Comparison of ENCODE assay signal across 22 cellular contexts in the genomic region with DNA sequence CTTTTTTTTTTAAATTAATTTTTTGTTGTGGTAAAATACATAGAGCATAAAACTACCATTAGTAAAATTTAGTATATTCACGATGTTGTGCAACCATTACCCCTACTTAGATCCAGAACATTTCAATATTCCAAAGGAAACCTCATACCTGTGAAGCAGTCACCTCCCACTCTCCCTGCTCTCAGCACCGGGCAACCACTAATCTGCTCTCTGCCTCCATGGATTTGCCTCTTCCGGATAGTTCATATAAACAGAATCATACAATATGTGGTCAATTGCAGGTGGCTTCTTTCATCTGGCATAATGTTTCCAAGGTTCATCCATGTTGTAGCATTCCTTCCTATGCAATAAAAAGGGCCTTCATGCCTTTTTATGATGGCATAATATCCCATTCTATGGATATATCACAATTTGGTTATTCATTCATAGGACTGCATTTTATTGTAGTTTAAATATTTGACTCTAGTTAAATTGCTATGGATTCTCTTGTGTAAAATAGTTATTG. TPM values are rescaled to one million over a fixed set of nuclear protein-coding genes. Genes with fewer than 3 reads are reported as not detected.
"Had no signal": no experiment of that assay in that cellular context is flagged by ENCODE, and none has a peak within 500 bp of the region (broad histone marks: within the 10 kb centered on the region; RNA-seq: fewer than 3 reads in every experiment).

No MANE protein-coding gene starts in this region.

- H3K4me3 ChIP-seq: gastrocnemius medialis, left lung, lower lobe of right lung, right lobe of liver, skin epidermis, upper lobe of right lung had no signal

- H3K9me3 ChIP-seq: gastrocnemius medialis, left lung, lower lobe of right lung, neutrophil, right lobe of liver, upper lobe of right lung had no signal

- H3K4me1 ChIP-seq: left lung, lower lobe of right lung, right lobe of liver, upper lobe of right lung had no signal

- H3K27ac ChIP-seq: epithelial cell of prostate, gastrocnemius medialis, left lung, lower lobe of right lung, neutrophil, right lobe of liver, upper lobe of right lung, WERI-Rb-1 had no signal

- ATAC-seq: activated CD4-positive, CD25-positive, alpha-beta regulatory T cell treated with anti-CD3 and anti-CD28 coated beads, Interleukin-2, amount 50 U/mL, for 24 hours; gastrocnemius medialis; lower lobe of right lung; right lobe of liver; stimulated activated effector memory CD8-positive, alpha-beta T cell treated with anti-CD3 and anti-CD28 coated beads, Interleukin-12 subunit alpha, Interleukin-12 subunit beta, amount 100 ng/mL, for 72 hours; upper lobe of right lung had no signal

- DNase-seq: activated CD4-positive, alpha-beta T cell treated with anti-CD3 and anti-CD28 coated beads for 48 hours; activated CD4-positive, alpha-beta T cell treated with anti-CD3 and anti-CD28 coated beads, Interleukin-2, amount 50 U/mL, for 48 hours; activated CD8-positive, alpha-beta memory T cell treated with anti-CD3 and anti-CD28 coated beads for 24 hours; activated effector memory CD4-positive, alpha-beta T cell treated with Interleukin-2 at 50 U/mL for 16 hours; activated naive CD4-positive, alpha-beta T cell treated with Interleukin-2 at 50 U/mL for 16 hours; effector CD4-positive, alpha-beta T cell; gastrocnemius medialis; glutamatergic neuron; left lung; lower lobe of right lung; mesenchymal stem cell; right lobe of liver; stimulated activated CD4-positive, alpha-beta T cell treated with anti-CD3 and anti-CD28 coated beads, Interleukin-4, amount 100 ng/mL, for 24 hours; upper lobe of right lung; WERI-Rb-1 had no signal

- H3K27me3 ChIP-seq: gastrocnemius medialis, left lung, right lobe of liver, upper lobe of right lung had no signal

- H3K36me3 ChIP-seq: gastrocnemius medialis, left lung, lower lobe of right lung, neutrophil, right lobe of liver, upper lobe of right lung, WERI-Rb-1 had no signal

RNA-seq across cellular contexts. Expression of a gene that starts 23.9 kb away (rescaled TPM):
- total RNA-seq: mononuclear cell; T-helper 1 cell treated with Interleukin-12 subunit alpha and Interleukin-12 subunit beta and Interleukin-4 antibody, amounts not matched to agents 30 ng/mL and 1 ng/mL, for 36 hours had no signal
